16 cellular contexts compared by ENCODE assay signal in genomic region chr2:230680463-230681195, GRCh38. TPM values are rescaled to one million over a fixed set of nuclear protein-coding genes. Genes with fewer than 3 reads are reported as not detected.
A peak's percentile ranks its signal among the peaks of the same experiment; 100 is the strongest.
DNase-seq lines count a peak whose midpoint lies in the region; ATAC-seq, FAIRE-seq and TF ChIP-seq lines count a peak whose summit lies in the region.
"Had no signal": no experiment of that assay in that cellular context is flagged by ENCODE, and none has a peak within 500 bp of the region (broad histone marks: within the 10 kb centered on the region; RNA-seq: fewer than 3 reads in every experiment).

No MANE protein-coding gene starts in this region.

- FAIRE-seq in HepG2 (lab: Jason Lieb, UNC): no peak
- FAIRE-seq in astrocyte (lab: Jason Lieb, UNC): no peak

- no peak for TF ChIP-seq RAD21 in HepG2 (CRISPR knock-in tag; IDR thresholded peaks at IDR 0.05)

- WGBS in HepG2 (ENCODE audit: low lambda C conversion rate): 39% methylated on average over 10 of the region's 11 CpGs
- WGBS in right lobe of liver (ENCODE audit: insufficient coverage, low coverage, low lambda C conversion rate, missing lambda C conversion rate): 83% methylated on average over 10 of the region's 11 CpGs

- H3K9me3 ChIP-seq in HepG2 (ENCODE audit: low read length) (peaks cover 8% of the 10 kb centered on the region; the same call in 1 of the 2 replicates), right lobe of liver (no peaks in the 10 kb centered on the region), astrocyte (ENCODE audit: insufficient read depth, low read depth, low read length) (no peaks in the 10 kb centered on the region), Peyer's patch (peaks cover 0 to 6% (median 0%) of the 10 kb centered on the region in 4 donors)
- H3K9me3 ChIP-seq: lower lobe of right lung had no signal

- H3K4me1 Mint-ChIP-seq in astrocyte (ENCODE audit: low read depth, unreplicated experiment): peaks cover 18% of the 10 kb centered on the region

- intact Hi-C loops in HepG2 (cut with micrococcal nuclease; ENCODE audit: unreplicated experiment) (loop anchor here (1.0 kb wide), 1 partner anchor 118 kb away; no protein-coding TSS in a partner anchor), right lobe of liver (cut with DNase I) (no loop called here), posterior vena cava (cut with DNase I) (no loop called here)

- TF ChIP-seq CTCF in HepG2 (CRISPR knock-in tag; IDR thresholded peaks at IDR 0.05): 0 out of 2 replicates have a peak, but pooled peaks have one; percentile 11
- TF ChIP-seq CTCF in right lobe of liver (IDR thresholded peaks at IDR 0.05): no peak
- no peak for TF ChIP-seq CTCF in astrocyte (IDR thresholded peaks at IDR 0.05; ENCODE audit: insufficient read depth, low read depth, low read length)
- no peak for TF ChIP-seq CTCF in Peyer's patch (IDR thresholded peaks at IDR 0.05)

- H4K20me1 ChIP-seq in HepG2 (ENCODE audit: insufficient read depth, low read length) (no peaks in the 10 kb centered on the region), astrocyte (ENCODE audit: insufficient read depth, low read length) (no peaks in the 10 kb centered on the region)
- H4K20me1 ChIP-seq: BLaER1 treated with 17β-estradiol and CSF1 and Interleukin-3, amounts not matched to agents 10 nM and 100 nM had no signal

- H3K4me1 ChIP-seq in HepG2 (ENCODE audit: insufficient read depth, low read length): peaks cover 14% of the 10 kb centered on the region
- H3K4me1 ChIP-seq in right lobe of liver: no peaks in the 10 kb centered on the region
- H3K4me1 ChIP-seq in astrocyte (ENCODE audit: insufficient read depth, low read length): peaks cover 35% of the 10 kb centered on the region
- no peaks in the 10 kb centered on the region for H3K4me1 ChIP-seq in Peyer's patch
- H3K4me1 ChIP-seq: lower lobe of right lung had no signal

- no TSS peak for BruUV-seq in HepG2 (replicated peaks; lab: Mats Ljungman, UMichigan)

- H3K27ac ChIP-seq in HepG2 (ENCODE audit: extremely low read length, insufficient read depth, low read length): no peak overlapping the region
- H3K27ac ChIP-seq in right lobe of liver: no peak overlapping the region
- H3K27ac ChIP-seq in astrocyte (ENCODE audit: low read depth, low read length): no peak overlapping the region
- no peak overlapping the region for H3K27ac ChIP-seq in Peyer's patch
- H3K27ac ChIP-seq: BLaER1 treated with 17β-estradiol and CSF1 and Interleukin-3, amounts not matched to agents 10 nM and 100 nM; lower lobe of right lung had no signal

- H3K27me3 ChIP-seq in HepG2 (ENCODE audit: control insufficient read depth in 1 of 2, insufficient read depth in 2 of 2, low read length in 2 of 2): peaks cover 1 to 36% of the 10 kb centered on the region in 2 experiments; a peak in 4 of 5 replicates
- no peaks in the 10 kb centered on the region for H3K27me3 ChIP-seq in right lobe of liver
- H3K27me3 ChIP-seq in astrocyte (ENCODE audit: insufficient read depth, low read length): no peaks in the 10 kb centered on the region
- H3K27me3 ChIP-seq in Peyer's patch: no peaks in the 10 kb centered on the region
- H3K27me3 ChIP-seq: BLaER1 treated with 17β-estradiol and CSF1 and Interleukin-3, amounts not matched to agents 10 nM and 100 nM had no signal

- POLR2A ChIA-PET in HepG2 (lab: Yijun Ruan, JAX): no interaction called here

- H3K79me2 ChIP-seq in HepG2 (ENCODE audit: insufficient read depth, low read length): no peaks in the 10 kb centered on the region
- H3K79me2 ChIP-seq in astrocyte (ENCODE audit: insufficient read depth, low read length): no peaks in the 10 kb centered on the region

- H3K36me3 ChIP-seq in HepG2 (replicated peaks in 1 of 2; ENCODE audit: control insufficient read depth in 1 of 2, insufficient read depth in 2 of 2, low read length in 2 of 2): no peaks in the 10 kb centered on the region
- H3K36me3 ChIP-seq in right lobe of liver: no peaks in the 10 kb centered on the region
- no peaks in the 10 kb centered on the region for H3K36me3 ChIP-seq in astrocyte (ENCODE audit: insufficient read depth, low read length)
- no peaks in the 10 kb centered on the region for H3K36me3 ChIP-seq in Peyer's patch
- H3K36me3 ChIP-seq: BLaER1 treated with 17β-estradiol and CSF1 and Interleukin-3, amounts not matched to agents 10 nM and 100 nM; lower lobe of right lung had no signal

- H3K27me3 Mint-ChIP-seq in astrocyte (ENCODE audit: low read depth, unreplicated experiment): peaks cover 9% of the 10 kb centered on the region
- H3K27me3 Mint-ChIP-seq: activated CD8-positive, alpha-beta memory T cell treated with anti-CD3 and anti-CD28 coated beads, Interleukin-2, amount 10 ng/mL, durations not matched to agents 7 days and 5 days; IgD-negative memory B cell; stimulated activated naive CD8-positive, alpha-beta T cell treated with anti-CD3 and anti-CD28 coated beads, Interleukin-15, Interleukin-2, amounts not matched to agents 100 ng/mL and 50 ng/mL, for 24 hours had no signal

- H3K4me2 ChIP-seq in HepG2 (ENCODE audit: low read depth, low read length) (no peak overlapping the region), astrocyte (ENCODE audit: low read length) (no peak overlapping the region)

- H3K9ac ChIP-seq in HepG2 (ENCODE audit: insufficient read depth, low read depth, low read length) (no peak overlapping the region), astrocyte (ENCODE audit: low read length) (no peak overlapping the region)
- H3K9ac ChIP-seq: BLaER1 treated with 17β-estradiol and CSF1 and Interleukin-3, amounts not matched to agents 10 nM and 100 nM had no signal

- H3K4me3 ChIP-seq in HepG2 (replicated peaks in 1 of 3; ENCODE audit: insufficient read depth in 1 of 3, low read depth in 2 of 3, low read length in 3 of 3): no peak overlapping the region
- H3K4me3 ChIP-seq in right lobe of liver: no peak overlapping the region
- no peak overlapping the region for H3K4me3 ChIP-seq in astrocyte (ENCODE audit: insufficient read depth, low read depth, low read length)
- H3K4me3 ChIP-seq in Peyer's patch: no peak overlapping the region
- H3K4me3 ChIP-seq: BLaER1 treated with 17β-estradiol and CSF1 and Interleukin-3, amounts not matched to agents 10 nM and 100 nM; lower lobe of right lung had no signal

- no peak overlapping the region for H3K27ac Mint-ChIP-seq in astrocyte (ENCODE audit: unreplicated experiment)
- H3K27ac Mint-ChIP-seq: activated CD8-positive, alpha-beta memory T cell treated with anti-CD3 and anti-CD28 coated beads, Interleukin-2, amount 10 ng/mL, durations not matched to agents 7 days and 5 days; IgD-negative memory B cell; stimulated activated naive CD8-positive, alpha-beta T cell treated with anti-CD3 and anti-CD28 coated beads, Interleukin-15, Interleukin-2, amounts not matched to agents 100 ng/mL and 50 ng/mL, for 24 hours had no signal

- peaks cover 3% of the 10 kb centered on the region for H3K36me3 Mint-ChIP-seq in astrocyte (ENCODE audit: low read depth, unreplicated experiment)

- no peak for TF ChIP-seq POLR2A in HepG2 (IDR thresholded peaks at IDR 0.05; ENCODE audit: insufficient read depth in 1 of 2, low read depth in 2 of 2, low read length in 2 of 2)
- no peak for TF ChIP-seq POLR2A in right lobe of liver (IDR thresholded peaks at IDR 0.05)
- no peak for TF ChIP-seq POLR2A in Peyer's patch (IDR thresholded peaks at IDR 0.05)

- H2AFZ ChIP-seq in HepG2 (ENCODE audit: low read length) (no peak overlapping the region), astrocyte (ENCODE audit: low read depth, low read length) (no peak overlapping the region)

- TF ChIP-seq EP300 in HepG2 (IDR thresholded peaks at IDR 0.05; ENCODE audit: low read depth in 2 of 2, low read length in 2 of 2) (no peak), HepG2 (CRISPR knock-in tag; IDR thresholded peaks at IDR 0.05; ENCODE audit: borderline replicate concordance) (no peak)

- peak; percentile 56 for ATAC-seq in HepG2
- ATAC-seq in right lobe of liver: no peak
- no peak for ATAC-seq in HG03175 (IDR thresholded peaks at IDR 0.05; ENCODE audit: unreplicated experiment)
- ATAC-seq: activated CD8-positive, alpha-beta memory T cell treated with anti-CD3 and anti-CD28 coated beads, Interleukin-2, amount 10 ng/mL, durations not matched to agents 7 days and 5 days; right cardiac atrium had no signal

- DNase-seq in HepG2 (ENCODE audit: low spot score) (no peak), right lobe of liver (no peak), HPDE6-E6E7 (ENCODE audit: extremely low spot score) (peak; percentile 78), astrocyte (ENCODE audit: low read depth) (peak; percentile 53), posterior vena cava (ENCODE audit: low spot score) (peak; percentile 62), Peyer's patch (no peak), dermis blood vessel endothelial cell (no peak)
- DNase-seq: activated CD8-positive, alpha-beta memory T cell treated with anti-CD3 and anti-CD28 coated beads, Interleukin-2, amount 10 ng/mL, durations not matched to agents 7 days and 5 days; lower lobe of right lung; NCI-H1436; right cardiac atrium had no signal

- peaks cover 8% of the 10 kb centered on the region for H3K9me3 Mint-ChIP-seq in astrocyte (ENCODE audit: unreplicated experiment)
- H3K9me3 Mint-ChIP-seq: neural crest cell had no signal

- in situ Hi-C loops in HepG2 (cut with HindIII; ENCODE audit: extremely low pct_ligation_motif_present, low pct_unique_long_range_greater_than_20kb): no loop called here

- CTCF ChIA-PET in HepG2 (lab: Yijun Ruan, JAX; ENCODE audit: low intra/inter-chr PET ratio, low total read pairs): interaction anchor here (1.3 kb wide), 1 partner anchor 118 kb away, joined by 5 read pairs; no protein-coding TSS in a partner anchor

- H3K4me3 Mint-ChIP-seq in astrocyte (ENCODE audit: unreplicated experiment): no peak overlapping the region
- H3K4me3 Mint-ChIP-seq: activated CD8-positive, alpha-beta memory T cell treated with anti-CD3 and anti-CD28 coated beads, Interleukin-2, amount 10 ng/mL, durations not matched to agents 7 days and 5 days; neural crest cell; stimulated activated naive CD8-positive, alpha-beta T cell treated with anti-CD3 and anti-CD28 coated beads, Interleukin-15, Interleukin-2, amounts not matched to agents 100 ng/mL and 50 ng/mL, for 24 hours had no signal

RNA-seq across cellular contexts. Expression of gene CAB39, which starts 32.0 kb away (rescaled TPM):
- total RNA-seq in HepG2 (2016; rRNA removed; fragmentation: Illumina TruSeq; extraction: Trizol) (45.3 and 59.5 TPM in 2 replicates), right lobe of liver (10 to 100 TPM; 25.3 to 32.4 (median 27.8) TPM), astrocyte (58.6 and 66.6 TPM in 2 replicates), posterior vena cava (10 to 100 TPM; 62.3 to 76.0 TPM), Peyer's patch (100 to 1,000 TPM in 1 of 4 donors, 10 to 100 TPM in 3; 60.2 to 124 (median 72.2) TPM), dermis blood vessel endothelial cell (71.0 and 97.2 TPM in 2 replicates)
- total RNA-seq in HepG2 (2016; cell fraction: cytosol; rRNA removed; fragmentation: Illumina TruSeq; extraction: Trizol; ENCODE audit: low read depth): 9.2 and 9.7 TPM in 2 replicates
- 46.6 and 55.2 TPM in 2 replicates for total RNA-seq in HepG2 (2016; cell fraction: insoluble cytoplasmic fraction; rRNA removed; fragmentation: Illumina TruSeq; extraction: Trizol)
- 21.6 and 23.9 TPM in 2 replicates for total RNA-seq in HepG2 (2016; cell fraction: membrane; rRNA removed; fragmentation: Illumina TruSeq; extraction: Trizol)
- 33.9 and 39.0 TPM in 2 replicates for total RNA-seq in HepG2 (2016; cell fraction: nucleus; rRNA removed; fragmentation: Illumina TruSeq; extraction: Trizol)
- polyA plus RNA-seq in HepG2 (2011; rRNA removed): 18.8 and 19.3 TPM in 2 replicates
- polyA plus RNA-seq in HepG2 (2011; cell fraction: cytosol; rRNA removed): 8.2 and 15.0 TPM in 2 replicates
- 10.7 and 15.8 TPM in 2 replicates for polyA plus RNA-seq in HepG2 (2011; cell fraction: nucleus; rRNA removed)
- 26.1 and 26.8 TPM in 2 replicates for polyA plus RNA-seq in HepG2 (2012)
- 2.2 and 2.5 TPM in 2 replicates for polyA plus RNA-seq in HepG2 (2016; cell fraction: cytosol; fragmentation: Illumina TruSeq; extraction: Trizol; ENCODE audit: low read depth)
- polyA plus RNA-seq in HepG2 (2016; cell fraction: insoluble cytoplasmic fraction; fragmentation: Illumina TruSeq; extraction: Trizol; ENCODE audit: low read depth): 44.1 and 46.7 TPM in 2 replicates
- polyA plus RNA-seq in HepG2 (2016; cell fraction: membrane; fragmentation: Illumina TruSeq; extraction: Trizol; ENCODE audit: low read depth): 10.7 and 11.2 TPM in 2 replicates
- 30.1 and 35.6 TPM in 2 replicates for polyA plus RNA-seq in HepG2 (2016; cell fraction: nucleus; fragmentation: Illumina TruSeq; extraction: Trizol; ENCODE audit: insufficient read depth, low read depth)
- 20.0 and 27.9 TPM in 2 replicates for polyA minus RNA-seq in HepG2 (2011; rRNA and poly(A)+ RNA removed; ENCODE audit: low replicate concordance)
- 24.9 and 29.5 TPM in 2 replicates for polyA minus RNA-seq in HepG2 (2011; cell fraction: cytosol; rRNA and poly(A)+ RNA removed)
- polyA minus RNA-seq in HepG2 (2011; cell fraction: nucleus; rRNA and poly(A)+ RNA removed): 29.0 and 50.4 TPM in 2 replicates

Comparison
In these comparisons a context has a peak if more than half of its experiments do, and no peak if none do; other contexts are left out.
1. DNase-seq: peak in HPDE6-E6E7 (single experiment), astrocyte (single experiment) and posterior vena cava (single experiment); none in HepG2 (single experiment), right lobe of liver (0 of 3), Peyer's patch (0 of 3) and dermis blood vessel endothelial cell (single experiment).